1 cellular context compared by ENCODE assay signal in the genomic region with DNA sequence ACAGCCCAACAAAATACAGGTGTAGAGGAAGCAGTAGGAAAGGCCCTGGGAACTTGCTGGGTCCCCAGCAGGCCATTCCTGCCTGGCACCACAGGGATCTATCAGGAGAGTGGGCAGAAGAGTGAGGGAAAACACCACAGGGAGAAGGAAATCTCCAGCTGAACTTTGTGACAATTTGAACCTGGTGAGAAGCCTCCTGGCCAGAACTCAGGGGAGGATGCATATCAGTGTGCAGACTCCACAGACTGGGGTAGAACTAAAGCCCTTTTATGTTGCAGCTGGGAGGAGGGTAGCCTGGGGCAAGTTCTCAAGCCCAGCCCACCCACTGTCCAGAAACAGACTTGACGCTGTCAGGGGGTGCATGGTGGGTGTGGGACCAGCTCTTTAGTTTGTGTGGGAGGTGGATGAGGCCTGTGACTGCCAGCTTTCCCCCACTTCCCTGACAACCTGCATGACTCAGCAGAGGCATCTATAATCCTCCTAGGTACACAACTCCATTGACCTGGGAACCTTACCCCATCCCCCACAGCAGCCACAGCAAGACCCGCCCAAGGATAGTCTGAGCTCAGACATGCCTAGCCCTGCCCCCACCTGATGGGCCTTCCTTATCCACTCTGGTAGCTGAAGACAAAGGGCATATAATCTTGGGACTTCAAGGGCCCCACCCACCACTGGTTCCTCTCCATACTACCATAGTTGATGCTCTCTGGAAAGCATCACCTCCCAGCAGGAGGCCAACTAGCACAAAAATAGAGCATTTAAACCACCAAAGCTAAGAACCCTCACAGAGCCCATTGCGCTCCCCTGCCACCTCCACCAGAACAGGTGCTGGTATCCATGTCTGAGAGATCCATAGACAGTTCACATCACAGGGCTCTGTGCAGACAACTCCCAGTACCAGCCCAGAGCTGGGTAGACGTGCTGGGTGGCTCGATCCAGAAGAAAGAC.
TF ChIP-seq lines count a peak whose summit lies in the region.

No MANE protein-coding gene starts in this region.

TF ChIP-seq in SK-N-SH treated with all-trans-retinoic acid at 6 μM for 48 hours, 23 proteins besides CTCF, POLR2A, EP300 and RAD21 (continued from another document):
- TF ChIP-seq ZC3H10 (CRISPR knock-in tag; IDR thresholded peaks at IDR 0.05) (no peak), OSR1 (CRISPR knock-in tag; IDR thresholded peaks at IDR 0.05) (no peak), ISL1 (CRISPR knock-in tag; IDR thresholded peaks at IDR 0.05) (no peak), ESRRG (CRISPR knock-in tag; IDR thresholded peaks at IDR 0.05) (no peak), BACH2 (CRISPR knock-in tag; IDR thresholded peaks at IDR 0.05; ENCODE audit: borderline replicate concordance) (no peak), ARNTL (CRISPR knock-in tag; IDR thresholded peaks at IDR 0.05; ENCODE audit: borderline replicate concordance, low read depth) (no peak), SNAI2 (CRISPR knock-in tag; IDR thresholded peaks at IDR 0.05) (no peak), POU6F1 (CRISPR knock-in tag; IDR thresholded peaks at IDR 0.05; ENCODE audit: borderline replicate concordance, low read depth) (no peak), ZNF70 (CRISPR knock-in tag; IDR thresholded peaks at IDR 0.05) (no peak), TCF4 (CRISPR knock-in tag; IDR thresholded peaks at IDR 0.05; ENCODE audit: borderline replicate concordance) (no peak)
- TF ChIP-seq, protein P1, sequence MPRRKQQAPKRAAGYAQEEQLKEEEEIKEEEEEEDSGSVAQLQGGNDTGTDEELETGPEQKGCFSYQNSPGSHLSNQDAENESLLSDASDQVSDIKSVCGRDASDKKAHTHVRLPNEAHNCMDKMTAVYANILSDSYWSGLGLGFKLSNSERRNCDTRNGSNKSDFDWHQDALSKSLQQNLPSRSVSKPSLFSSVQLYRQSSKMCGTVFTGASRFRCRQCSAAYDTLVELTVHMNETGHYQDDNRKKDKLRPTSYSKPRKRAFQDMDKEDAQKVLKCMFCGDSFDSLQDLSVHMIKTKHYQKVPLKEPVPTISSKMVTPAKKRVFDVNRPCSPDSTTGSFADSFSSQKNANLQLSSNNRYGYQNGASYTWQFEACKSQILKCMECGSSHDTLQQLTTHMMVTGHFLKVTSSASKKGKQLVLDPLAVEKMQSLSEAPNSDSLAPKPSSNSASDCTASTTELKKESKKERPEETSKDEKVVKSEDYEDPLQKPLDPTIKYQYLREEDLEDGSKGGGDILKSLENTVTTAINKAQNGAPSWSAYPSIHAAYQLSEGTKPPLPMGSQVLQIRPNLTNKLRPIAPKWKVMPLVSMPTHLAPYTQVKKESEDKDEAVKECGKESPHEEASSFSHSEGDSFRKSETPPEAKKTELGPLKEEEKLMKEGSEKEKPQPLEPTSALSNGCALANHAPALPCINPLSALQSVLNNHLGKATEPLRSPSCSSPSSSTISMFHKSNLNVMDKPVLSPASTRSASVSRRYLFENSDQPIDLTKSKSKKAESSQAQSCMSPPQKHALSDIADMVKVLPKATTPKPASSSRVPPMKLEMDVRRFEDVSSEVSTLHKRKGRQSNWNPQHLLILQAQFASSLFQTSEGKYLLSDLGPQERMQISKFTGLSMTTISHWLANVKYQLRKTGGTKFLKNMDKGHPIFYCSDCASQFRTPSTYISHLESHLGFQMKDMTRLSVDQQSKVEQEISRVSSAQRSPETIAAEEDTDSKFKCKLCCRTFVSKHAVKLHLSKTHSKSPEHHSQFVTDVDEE (CRISPR knock-in tag; IDR thresholded peaks at IDR 0.05): no peak
- TF ChIP-seq, protein P2, sequence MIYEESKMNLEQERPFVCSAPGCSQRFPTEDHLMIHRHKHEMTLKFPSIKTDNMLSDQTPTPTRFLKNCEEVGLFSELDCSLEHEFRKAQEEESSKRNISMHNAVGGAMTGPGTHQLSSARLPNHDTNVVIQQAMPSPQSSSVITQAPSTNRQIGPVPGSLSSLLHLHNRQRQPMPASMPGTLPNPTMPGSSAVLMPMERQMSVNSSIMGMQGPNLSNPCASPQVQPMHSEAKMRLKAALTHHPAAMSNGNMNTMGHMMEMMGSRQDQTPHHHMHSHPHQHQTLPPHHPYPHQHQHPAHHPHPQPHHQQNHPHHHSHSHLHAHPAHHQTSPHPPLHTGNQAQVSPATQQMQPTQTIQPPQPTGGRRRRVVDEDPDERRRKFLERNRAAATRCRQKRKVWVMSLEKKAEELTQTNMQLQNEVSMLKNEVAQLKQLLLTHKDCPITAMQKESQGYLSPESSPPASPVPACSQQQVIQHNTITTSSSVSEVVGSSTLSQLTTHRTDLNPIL (CRISPR knock-in tag; IDR thresholded peaks at IDR 0.05; ENCODE audit: low read depth): no peak
TF ChIP-seq in SK-N-SH treated with all-trans-retinoic acid at 6 μM for 48 hours: peak in this region for 0.
